14 cellular contexts compared by ENCODE assay signal in the genomic region with DNA sequence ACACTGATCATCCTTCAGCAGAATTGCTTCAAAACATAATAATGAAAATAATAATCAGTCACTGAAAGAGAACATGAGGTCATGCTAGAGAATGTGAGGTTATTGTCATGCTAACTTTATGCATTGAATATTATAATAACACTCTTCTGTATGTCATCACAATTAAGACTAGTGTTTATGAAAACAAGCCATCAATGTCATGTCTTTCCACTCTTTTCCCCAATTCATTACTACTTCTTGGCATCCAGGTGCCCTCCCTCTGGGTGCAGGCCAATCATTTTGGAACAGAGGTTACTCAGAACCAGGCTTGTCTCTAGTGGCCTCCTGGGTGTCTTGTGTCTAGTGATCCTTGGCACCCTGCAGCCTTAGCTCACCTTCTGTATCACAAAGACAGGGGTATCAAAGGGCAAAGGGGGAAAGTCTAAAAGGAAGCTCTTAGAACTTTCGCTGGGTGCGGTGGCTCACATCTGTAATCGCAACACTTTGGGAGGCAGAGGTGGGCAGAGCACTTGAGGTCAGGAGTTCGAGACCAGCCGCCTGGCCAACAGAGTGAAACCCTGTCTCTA.
"Had no signal": no experiment of that assay in that cellular context is flagged by ENCODE, and none has a peak within 500 bp of the region (broad histone marks: within the 10 kb centered on the region; RNA-seq: fewer than 3 reads in every experiment).

No MANE protein-coding gene starts in this region.

- H3K27me3 ChIP-seq: breast epithelium had no signal

- H3K4me1 ChIP-seq: breast epithelium had no signal

- H3K4me3 ChIP-seq: breast epithelium, coronary artery had no signal

- H3K9me3 ChIP-seq: breast epithelium had no signal

- H3K36me3 ChIP-seq: breast epithelium had no signal

- ATAC-seq: activated naive CD4-positive, alpha-beta T cell treated with anti-CD3 and anti-CD28 coated beads, Interleukin-2, amount 50 U/mL, for 72 hours; WTC11 had no signal

- DNase-seq: activated T-cell treated with anti-CD3 and anti-CD28 coated beads, Interleukin-2, amount 50 U/mL, for 1 hour; endodermal cell; foreskin melanocyte; glutamatergic neuron; hippocampal formation; kidney glomerular epithelial cell; naive B cell; stimulated activated CD4-positive, alpha-beta T cell treated with anti-CD3 and anti-CD28 coated beads, Interleukin-4, amount 100 ng/mL, for 24 hours; stimulated activated naive CD4-positive, alpha-beta T cell treated with Interleukin-2 at 50 U/mL for 16 hours; T-helper 9 cell had no signal
